ENCODE assay signal across 1 cellular context in genomic region chr5:33440482-33441240, GRCh38.
TF ChIP-seq lines count a peak whose summit lies in the region.

Gene TARS1, plus strand, starts transcription at chr5:33440965. Its CDS starts 122 bp downstream, at chr5:33441087.

TF ChIP-seq in HepG2, 621 proteins besides CTCF, POLR2A, EP300 and RAD21 (continued from another document and continues in another):
- TF ChIP-seq NR2F1 (CRISPR knock-in tag; IDR thresholded peaks at IDR 0.05) = peak; percentile 38 to 67; a peak in 2 of 4 replicates
- peak; percentile 80 for TF ChIP-seq ZFX (CRISPR knock-in tag; IDR thresholded peaks at IDR 0.05; ENCODE audit: low read depth)
- no peak for TF ChIP-seq BRCA1 (CRISPR knock-in tag; IDR thresholded peaks at IDR 0.05)
- no peak for TF ChIP-seq ZBTB38 (CRISPR knock-in tag; IDR thresholded peaks at IDR 0.05)
- TF ChIP-seq TFE3 (CRISPR knock-in tag; IDR thresholded peaks at IDR 0.05) = peak; percentile 1; the same call in 1 of the 2 replicates
- no peak for TF ChIP-seq TCF7L2 (IDR thresholded peaks at IDR 0.05; ENCODE audit: low read depth, low read length)
- no peak for TF ChIP-seq ZNF441 (CRISPR knock-in tag; IDR thresholded peaks at IDR 0.05; ENCODE audit: borderline replicate concordance)
- TF ChIP-seq ZNF318 (CRISPR knock-in tag; IDR thresholded peaks at IDR 0.05) = no peak
- TF ChIP-seq SOX13 (IDR thresholded peaks at IDR 0.05) = no peak
- no peak; a peak in 1 of 4 replicates for TF ChIP-seq SOX13 (CRISPR knock-in tag; conservative IDR thresholded peaks at IDR 0.05 in 1 of 2, IDR thresholded peaks at IDR 0.05 in 1 of 2)
- TF ChIP-seq DR1 (CRISPR knock-in tag; IDR thresholded peaks at IDR 0.05) = peak; percentile 5
- TF ChIP-seq PPARG (CRISPR knock-in tag; conservative IDR thresholded peaks at IDR 0.05) = peak; percentile 36; the same call in 1 of the 2 replicates
- TF ChIP-seq HOXA5 (CRISPR knock-in tag; IDR thresholded peaks at IDR 0.05) = peak; percentile 85; the same call in 1 of the 2 replicates
- no peak for TF ChIP-seq ZNF660 (CRISPR knock-in tag; IDR thresholded peaks at IDR 0.05; ENCODE audit: borderline replicate concordance, low read depth)
- peak; percentile 45; the same call in 1 of the 2 replicates for TF ChIP-seq ZNF543 (CRISPR knock-in tag; IDR thresholded peaks at IDR 0.05)
- TF ChIP-seq ZNF382 (CRISPR knock-in tag; IDR thresholded peaks at IDR 0.05; ENCODE audit: borderline replicate concordance) = no peak
- TF ChIP-seq ZNF280D (CRISPR knock-in tag; IDR thresholded peaks at IDR 0.05) = 0 out of 2 replicates have a peak, but pooled peaks have one; percentile 44
- TF ChIP-seq ZMYM4 (CRISPR knock-in tag; IDR thresholded peaks at IDR 0.05) = peak; percentile 94
- TF ChIP-seq LRRFIP1 (CRISPR knock-in tag; conservative IDR thresholded peaks at IDR 0.05) = no peak
- TF ChIP-seq ZNF781 (CRISPR knock-in tag; IDR thresholded peaks at IDR 0.05; ENCODE audit: borderline replicate concordance, not compliant biosample characterization) = peak; percentile 53
- no peak for TF ChIP-seq ZBTB37 (CRISPR knock-in tag; IDR thresholded peaks at IDR 0.05)
- no peak for TF ChIP-seq ZFP36L1 (CRISPR knock-in tag; IDR thresholded peaks at IDR 0.05)
- TF ChIP-seq ADNP (CRISPR knock-in tag; IDR thresholded peaks at IDR 0.05) = no peak
- TF ChIP-seq ZSCAN30 (CRISPR knock-in tag; IDR thresholded peaks at IDR 0.05) = no peak
- TF ChIP-seq NAIF1 (CRISPR knock-in tag; IDR thresholded peaks at IDR 0.05; ENCODE audit: borderline replicate concordance) = peak; percentile 63; the same call in 1 of the 2 replicates
- TF ChIP-seq TBP (CRISPR knock-in tag; IDR thresholded peaks at IDR 0.05) = 0 out of 2 replicates have a peak, but pooled peaks have one; percentile 28
- no peak for TF ChIP-seq MAFF (IDR thresholded peaks at IDR 0.05; ENCODE audit: low read depth, low read length)
- TF ChIP-seq STAG1 (CRISPR knock-in tag; IDR thresholded peaks at IDR 0.05) = no peak
- TF ChIP-seq SNAPC4 (CRISPR knock-in tag; IDR thresholded peaks at IDR 0.05) = 0 out of 2 replicates have a peak, but pooled peaks have one; percentile 56
- no peak for TF ChIP-seq GLMP (CRISPR knock-in tag; IDR thresholded peaks at IDR 0.05; ENCODE audit: borderline replicate concordance)
- TF ChIP-seq SIX1 (CRISPR knock-in tag; IDR thresholded peaks at IDR 0.05; ENCODE audit: borderline replicate concordance) = no peak; the same call in 1 of the 2 replicates
- TF ChIP-seq ZNF496 (CRISPR knock-in tag; IDR thresholded peaks at IDR 0.05; ENCODE audit: insufficient replicate concordance) = no peak
- TF ChIP-seq KLF6 (CRISPR knock-in tag; IDR thresholded peaks at IDR 0.05) = peak; percentile 54; the same call in 1 of the 2 replicates
